Comparison of ENCODE assay signal across 26 cellular contexts in genomic region chr12:129827985-129828384, GRCh38.
"Had no signal": no experiment of that assay in that cellular context is flagged by ENCODE, and none has a peak within 500 bp of the region (broad histone marks: within the 10 kb centered on the region; RNA-seq: fewer than 3 reads in every experiment).

No MANE protein-coding gene starts in this region.

- H3K4me3 ChIP-seq: adrenal gland, MG63, SK-N-MC had no signal

- H3K27ac ChIP-seq: adrenal gland, SK-N-MC, VCaP had no signal

- H3K36me3 ChIP-seq: adrenal gland, MG63 had no signal

- DNase-seq: activated CD4-positive, alpha-beta memory T cell treated with anti-CD3 and anti-CD28 coated beads for 36 hours; activated CD4-positive, alpha-beta T cell treated with anti-CD3 and anti-CD28 coated beads, Interleukin-2, amount 10 ng/mL, durations not matched to agents 7 days and 5 days; activated CD4-positive, CD25-positive, alpha-beta regulatory T cell; activated CD8-positive, alpha-beta memory T cell treated with anti-CD3 and anti-CD28 coated beads, Interleukin-2, amount 50 U/mL, for 4 hours; activated gamma-delta T cell treated with Interleukin-2 at 50 U/mL for 16 hours; activated naive CD4-positive, alpha-beta T cell treated with anti-CD3 and anti-CD28 coated beads, Interleukin-2, amount 10 ng/mL, durations not matched to agents 7 days and 5 days; activated naive CD8-positive, alpha-beta T cell treated with anti-CD3 and anti-CD28 coated beads for 36 hours; activated T-cell treated with anti-CD3 and anti-CD28 coated beads, Interleukin-2, amount 50 U/mL, for 72 hours; adrenal gland; aorta; MG63; MV-4-11; NCI-H1092 treated with DMSO at 0.1 percent for 48 hours; NCI-H1417 treated with DMSO at 0.1 percent for 48 hours; NCI-H1694; NCI-H2029; NCI-H2107; NCI-H2171 treated with DMSO at 0.1 percent for 48 hours; NCI-H226; NCI-H69; NK-92 treated with Interleukin-12 subunit alpha and Interleukin-12 subunit beta, amount 100 ng/mL, for 24 hours; OCI-M1; RPMI8226; T-cell had no signal

- H3K9me3 ChIP-seq: adrenal gland, MG63 had no signal

- H3K4me1 ChIP-seq: adrenal gland had no signal

- H3K27me3 ChIP-seq: adrenal gland, MG63 had no signal
